1 cellular context compared by ENCODE assay signal in the genomic region with DNA sequence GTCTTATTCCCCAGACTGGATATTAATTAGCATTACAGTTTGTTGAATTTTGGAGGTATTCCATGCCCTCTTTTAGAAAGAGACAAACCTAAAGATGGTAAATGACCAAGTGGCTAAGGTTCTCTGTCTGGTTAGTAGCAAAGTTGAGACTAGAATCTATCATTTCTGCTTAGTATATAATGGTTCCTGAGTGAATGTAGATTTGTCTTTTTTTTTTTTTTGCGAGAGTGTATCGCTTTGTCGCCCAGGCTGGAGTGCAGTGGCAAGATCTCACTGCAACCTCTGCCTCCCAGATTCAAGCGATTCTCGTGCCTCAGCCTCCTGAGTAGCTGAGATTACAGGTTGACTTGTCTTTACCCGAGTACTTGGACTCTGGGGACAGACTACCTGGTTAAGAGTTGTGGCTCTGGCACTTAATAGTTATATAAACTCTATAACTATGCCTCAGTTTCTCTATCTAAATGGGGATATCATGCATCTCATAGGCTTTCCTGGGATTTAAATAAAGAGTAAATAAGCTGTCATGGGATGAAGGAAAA.
TF ChIP-seq lines count a peak whose summit lies in the region.

No MANE protein-coding gene starts in this region.

TF ChIP-seq in IMR-90, 13 proteins besides CTCF, POLR2A, EP300 and RAD21:
- TF ChIP-seq FOS (IDR thresholded peaks at IDR 0.05; ENCODE audit: low read depth, low read length) (no peak), RFX5 (IDR thresholded peaks at IDR 0.05; ENCODE audit: low read depth, low read length) (no peak), NFE2L2 (IDR thresholded peaks at IDR 0.05; ENCODE audit: low read depth, low read length) (no peak), RCOR1 (IDR thresholded peaks at IDR 0.05; ENCODE audit: insufficient replicate concordance, low read length) (no peak), MAZ (IDR thresholded peaks at IDR 0.05; ENCODE audit: borderline replicate concordance, low read depth, low read length) (no peak), CHD1 (IDR thresholded peaks at IDR 0.05; ENCODE audit: low read depth, low read length) (no peak), MAFK (IDR thresholded peaks at IDR 0.05; ENCODE audit: low read depth, low read length) (no peak), MXI1 (IDR thresholded peaks at IDR 0.05; ENCODE audit: borderline replicate concordance, low read depth, low read length) (no peak), SMC3 (IDR thresholded peaks at IDR 0.05; ENCODE audit: low read depth, low read length) (no peak), CEBPB (IDR thresholded peaks at IDR 0.05; ENCODE audit: low read depth, low read length) (no peak)
- TF ChIP-seq, protein P1, sequence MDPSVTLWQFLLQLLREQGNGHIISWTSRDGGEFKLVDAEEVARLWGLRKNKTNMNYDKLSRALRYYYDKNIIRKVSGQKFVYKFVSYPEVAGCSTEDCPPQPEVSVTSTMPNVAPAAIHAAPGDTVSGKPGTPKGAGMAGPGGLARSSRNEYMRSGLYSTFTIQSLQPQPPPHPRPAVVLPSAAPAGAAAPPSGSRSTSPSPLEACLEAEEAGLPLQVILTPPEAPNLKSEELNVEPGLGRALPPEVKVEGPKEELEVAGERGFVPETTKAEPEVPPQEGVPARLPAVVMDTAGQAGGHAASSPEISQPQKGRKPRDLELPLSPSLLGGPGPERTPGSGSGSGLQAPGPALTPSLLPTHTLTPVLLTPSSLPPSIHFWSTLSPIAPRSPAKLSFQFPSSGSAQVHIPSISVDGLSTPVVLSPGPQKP (IDR thresholded peaks at IDR 0.05; ENCODE audit: borderline replicate concordance, low read depth, low read length) = no peak
- TF ChIP-seq, protein P2, sequence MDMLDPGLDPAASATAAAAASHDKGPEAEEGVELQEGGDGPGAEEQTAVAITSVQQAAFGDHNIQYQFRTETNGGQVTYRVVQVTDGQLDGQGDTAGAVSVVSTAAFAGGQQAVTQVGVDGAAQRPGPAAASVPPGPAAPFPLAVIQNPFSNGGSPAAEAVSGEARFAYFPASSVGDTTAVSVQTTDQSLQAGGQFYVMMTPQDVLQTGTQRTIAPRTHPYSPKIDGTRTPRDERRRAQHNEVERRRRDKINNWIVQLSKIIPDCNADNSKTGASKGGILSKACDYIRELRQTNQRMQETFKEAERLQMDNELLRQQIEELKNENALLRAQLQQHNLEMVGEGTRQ (IDR thresholded peaks at IDR 0.05; ENCODE audit: low read depth, low read length) = no peak
